In the genomic region with DNA sequence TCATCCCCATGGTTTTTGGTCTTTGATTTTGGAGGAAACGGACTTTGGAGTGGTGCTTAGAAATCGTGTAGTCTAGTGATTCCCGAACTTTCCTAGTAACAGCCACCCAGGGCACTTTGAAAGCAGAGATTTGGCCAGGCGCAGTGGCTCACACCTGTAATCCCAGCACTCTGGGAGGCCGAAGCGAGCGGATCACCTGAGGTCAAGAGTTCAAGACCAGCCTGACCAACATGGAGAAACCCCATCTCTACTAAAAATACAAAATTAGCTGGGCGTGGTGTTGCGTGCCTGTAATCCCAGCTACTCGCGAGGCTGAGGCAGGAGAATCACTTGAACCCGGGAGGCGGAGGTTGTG, we compare ENCODE assay signal across 6 cellular contexts. TPM values are rescaled to one million over a fixed set of nuclear protein-coding genes. Genes with fewer than 3 reads are reported as not detected.
DNase-seq lines count a peak whose midpoint lies in the region; ATAC-seq, FAIRE-seq and TF ChIP-seq lines count a peak whose summit lies in the region.
"Not testable (repeated sequence)": the region's sequence is repeated elsewhere in the genome, so short reads cannot be mapped to it uniquely, and the experiment has no call there.

No MANE protein-coding gene starts in this region.

- H3K36me3 ChIP-seq in astrocyte (ENCODE audit: insufficient read depth, low read length) = peaks cover 13% of the 10 kb centered on the region
- peaks cover 0 to 37% (median 3%) of the 10 kb centered on the region in 3 experiments for H3K36me3 ChIP-seq in naive thymus-derived CD4-positive, alpha-beta T cell (ENCODE audit: control insufficient read depth in 2 of 3, insufficient read depth in 3 of 3, low read length in 3 of 3)

- H3K9me3 ChIP-seq in astrocyte (ENCODE audit: insufficient read depth, low read depth, low read length); naive thymus-derived CD4-positive, alpha-beta T cell (ENCODE audit: control insufficient read depth in 2 of 3, low read length in 3 of 3): not testable (repeated sequence)

- H3K9me3 Mint-ChIP-seq in Calu3 (ENCODE audit: low read depth, unreplicated experiment); astrocyte (ENCODE audit: unreplicated experiment); naive thymus-derived CD4-positive, alpha-beta T cell: not testable (repeated sequence)

- BruUV-seq in Calu3 (replicated peaks; lab: Mats Ljungman, UMichigan) = not testable (repeated sequence)

- peaks cover 23% of the 10 kb centered on the region for H3K4me1 Mint-ChIP-seq in Calu3 (ENCODE audit: low read depth, unreplicated experiment)
- not testable (repeated sequence) for H3K4me1 Mint-ChIP-seq in astrocyte (ENCODE audit: low read depth, unreplicated experiment)
- peaks cover 14 to 42% (median 35%) of the 10 kb centered on the region in 7 donors for H3K4me1 Mint-ChIP-seq in naive thymus-derived CD4-positive, alpha-beta T cell

- not testable (repeated sequence) for H3K27me3 Mint-ChIP-seq in Calu3 (ENCODE audit: unreplicated experiment); astrocyte (ENCODE audit: low read depth, unreplicated experiment); naive thymus-derived CD4-positive, alpha-beta T cell

- H3K79me2 ChIP-seq in astrocyte (ENCODE audit: insufficient read depth, low read length) = peaks cover 48% of the 10 kb centered on the region

- peak overlapping the region; percentile 76 for H3K4me3 ChIP-seq in astrocyte (ENCODE audit: insufficient read depth, low read depth, low read length)
- H3K4me3 ChIP-seq in fibroblast of villous mesenchyme (ENCODE audit: low read depth, low read length) = peak overlapping the region; percentile 83
- peak overlapping the region; percentile 95 for H3K4me3 ChIP-seq in naive thymus-derived CD4-positive, alpha-beta T cell (ENCODE audit: low read length)

- H3K4me2 ChIP-seq in astrocyte (ENCODE audit: low read length) = peak overlapping the region; percentile 93

- H2AFZ ChIP-seq in astrocyte (ENCODE audit: low read depth, low read length) = not testable (repeated sequence)

- H3K4me3 Mint-ChIP-seq in Calu3 (ENCODE audit: low read depth, unreplicated experiment) (peak overlapping the region; percentile 85), astrocyte (ENCODE audit: unreplicated experiment) (peak overlapping the region; percentile 100)
- peak overlapping the region; percentile 94 to 100 (median 99) for H3K4me3 Mint-ChIP-seq in naive thymus-derived CD4-positive, alpha-beta T cell

- not testable (repeated sequence) for DNase-seq in Calu3; RWPE1 (ENCODE audit: low spot score); astrocyte (ENCODE audit: low read depth); fibroblast of villous mesenchyme (ENCODE audit: low read depth); naive thymus-derived CD4-positive, alpha-beta T cell
- DNase-seq in substantia nigra (lab: John Stamatoyannopoulos, UW) = peak in 1 of 49 donors; percentile 2

- not testable (repeated sequence) for ATAC-seq in naive thymus-derived CD4-positive, alpha-beta T cell

- H3K27ac Mint-ChIP-seq in Calu3 (ENCODE audit: unreplicated experiment) (peak overlapping the region; percentile 94), astrocyte (ENCODE audit: unreplicated experiment) (peak overlapping the region; percentile 100)
- H3K27ac Mint-ChIP-seq in naive thymus-derived CD4-positive, alpha-beta T cell = peak overlapping the region; percentile 91 to 100 (median 99)

- TF ChIP-seq CTCF in Calu3 (IDR thresholded peaks at IDR 0.05; ENCODE audit: unreplicated experiment); RWPE1 (conservative IDR thresholded peaks at IDR 0.05; ENCODE audit: low read depth); astrocyte (IDR thresholded peaks at IDR 0.05; ENCODE audit: insufficient read depth, low read depth, low read length); fibroblast of villous mesenchyme (IDR thresholded peaks at IDR 0.05; ENCODE audit: insufficient read depth, low read depth, low read length): not testable (repeated sequence)

- FAIRE-seq in astrocyte (lab: Jason Lieb, UNC) = not testable (repeated sequence)

- H4K20me1 ChIP-seq in astrocyte (ENCODE audit: insufficient read depth, low read length) = peaks cover 28% of the 10 kb centered on the region

- H3K9ac ChIP-seq in astrocyte (ENCODE audit: low read length) = peak overlapping the region; percentile 95

- intact Hi-C loops in Calu3 (cut with micrococcal nuclease; ENCODE audit: unreplicated experiment) = not testable (repeated sequence)
- intact Hi-C loops in naive thymus-derived CD4-positive, alpha-beta T cell (cut with micrococcal nuclease) = loop anchor here (1.0 to 10.0 kb wide), 10 partner anchors 24 to 961 kb away; a partner anchor contains a TSS

- not testable (repeated sequence) for H3K27me3 ChIP-seq in astrocyte (ENCODE audit: insufficient read depth, low read length); naive thymus-derived CD4-positive, alpha-beta T cell (ENCODE audit: control insufficient read depth in 2 of 2, insufficient read depth in 2 of 2, low read length in 2 of 2)

- CTCF ChIA-PET in Calu3 (lab: Charles Lee) = interaction anchor here (1.7 kb wide), 1 partner anchor 11 kb away, joined by 4 read pairs; no protein-coding TSS in a partner anchor
- CTCF ChIA-PET in RWPE1 (lab: Yijun Ruan, JAX) = interaction anchor here (0.7 kb wide), 1 partner anchor 20 kb away, joined by 3 read pairs; no protein-coding TSS in a partner anchor
- CTCF ChIA-PET in naive thymus-derived CD4-positive, alpha-beta T cell (lab: Charles Lee) = interaction anchor here (0.6 kb wide), 1 partner anchor 31 kb away, joined by 5 read pairs; no protein-coding TSS in a partner anchor

- peak overlapping the region; percentile 99 for H3K27ac ChIP-seq in RWPE1
- peak overlapping the region; percentile 95 for H3K27ac ChIP-seq in astrocyte (ENCODE audit: low read depth, low read length)
- peak overlapping the region; percentile 93 for H3K27ac ChIP-seq in naive thymus-derived CD4-positive, alpha-beta T cell (ENCODE audit: low read depth, low read length)
- H3K27ac ChIP-seq in substantia nigra (ENCODE audit: low read depth, low read length, poor library complexity, severe bottlenecking) = peak overlapping the region; percentile 96

- POLR2A ChIA-PET in RWPE1 (lab: Yijun Ruan, JAX; ENCODE audit: low non-redundant PET) = interaction anchor here (0.6 to 1.8 kb wide), 3 partner anchors 11 to 100 kb away, joined by 3 to 7 read pairs (median 4); no protein-coding TSS in a partner anchor
- POLR2A ChIA-PET in naive thymus-derived CD4-positive, alpha-beta T cell (lab: Charles Lee) = interaction anchor here (0.6 to 4.8 kb wide), 7 partner anchors 22 to 147 kb away, joined by 3 to 53 read pairs (median 5); a partner anchor contains a TSS

- H3K4me1 ChIP-seq in astrocyte (ENCODE audit: insufficient read depth, low read length) = peaks cover 13% of the 10 kb centered on the region
- H3K4me1 ChIP-seq in naive thymus-derived CD4-positive, alpha-beta T cell (ENCODE audit: control insufficient read depth in 2 of 2, insufficient read depth in 2 of 2, low read length in 2 of 2) = peaks cover 18% of the 10 kb centered on the region in 2 donors

- H3K36me3 Mint-ChIP-seq in Calu3 (ENCODE audit: insufficient read depth, unreplicated experiment) = peaks cover 62% of the 10 kb centered on the region
- peaks cover 11% of the 10 kb centered on the region for H3K36me3 Mint-ChIP-seq in astrocyte (ENCODE audit: low read depth, unreplicated experiment)
- H3K36me3 Mint-ChIP-seq in naive thymus-derived CD4-positive, alpha-beta T cell = peaks cover 0 to 11% (median 3%) of the 10 kb centered on the region in 5 donors

RNA-seq across cellular contexts. Expression of a gene that starts 1.2 kb away (rescaled TPM):
- total RNA-seq in Calu3 (2022) (72.5 and 72.6 TPM in 2 replicates), astrocyte (103 and 108 TPM in 2 replicates), fibroblast of villous mesenchyme (19.0 and 33.5 TPM in 2 replicates)
- 100 to 1,000 TPM in 3 of 5 experiments, 10 to 100 TPM in 2; 86.8 to 124 (median 112) TPM for total RNA-seq in naive thymus-derived CD4-positive, alpha-beta T cell
- polyA plus RNA-seq in naive thymus-derived CD4-positive, alpha-beta T cell = 100 to 1,000 TPM; 223 to 282 TPM

RNA-seq across cellular contexts. Expression of a gene that starts 1.3 kb away (rescaled TPM):
- total RNA-seq in Calu3 (2022) (84.5 and 88.5 TPM in 2 replicates), astrocyte (39.3 and 46.3 TPM in 2 replicates), fibroblast of villous mesenchyme (9.3 and 13.8 TPM in 2 replicates)
- 10 to 100 TPM; 12.8 to 35.3 (median 22.2) TPM for total RNA-seq in naive thymus-derived CD4-positive, alpha-beta T cell
- 10 to 100 TPM; 26.9 to 42.2 TPM for polyA plus RNA-seq in naive thymus-derived CD4-positive, alpha-beta T cell

RNA-seq across cellular contexts. Expression of a gene that starts 24.5 kb away (rescaled TPM):
- total RNA-seq in Calu3 (2022) (3.8 and 4.2 TPM in 2 replicates), astrocyte (13.2 and 14.3 TPM in 2 replicates), fibroblast of villous mesenchyme (13.4 and 17.7 TPM in 2 replicates)
- total RNA-seq in naive thymus-derived CD4-positive, alpha-beta T cell = 10 to 100 TPM in 3 of 5 experiments, 1 to 10 TPM in 2; 8.7 to 15.9 (median 12.4) TPM
- polyA plus RNA-seq in naive thymus-derived CD4-positive, alpha-beta T cell = 1 to 10 TPM; 1.0 to 2.2 TPM

RNA-seq across cellular contexts. Expression of a gene that starts 26.6 kb away (rescaled TPM):
- total RNA-seq in Calu3 (2022) (104 and 116 TPM in 2 replicates), astrocyte (89.2 and 117 TPM in 2 replicates), fibroblast of villous mesenchyme (86.3 and 118 TPM in 2 replicates)
- total RNA-seq in naive thymus-derived CD4-positive, alpha-beta T cell = 10 to 100 TPM; 30.6 to 67.2 (median 63.8) TPM
- polyA plus RNA-seq in naive thymus-derived CD4-positive, alpha-beta T cell = 10 to 100 TPM; 73.6 to 90.9 TPM

RNA-seq across cellular contexts. Expression of a gene that starts 28.2 kb away (rescaled TPM):
- total RNA-seq in Calu3 (2022) = 75.8 and 79.0 TPM in 2 replicates
- total RNA-seq in astrocyte = 163 and 164 TPM in 2 replicates
- total RNA-seq in fibroblast of villous mesenchyme = 65.4 and 107 TPM in 2 replicates
- total RNA-seq in naive thymus-derived CD4-positive, alpha-beta T cell = 10 to 100 TPM; 59.4 to 76.6 (median 65.9) TPM
- polyA plus RNA-seq in naive thymus-derived CD4-positive, alpha-beta T cell = 10 to 100 TPM; 43.1 to 53.3 TPM
